22 cellular contexts compared by ENCODE assay signal in genomic region chr4:56788081-56788480, GRCh38. TPM values are rescaled to one million over a fixed set of nuclear protein-coding genes. Genes with fewer than 3 reads are reported as not detected.
"Had no signal": no experiment of that assay in that cellular context is flagged by ENCODE, and none has a peak within 500 bp of the region (broad histone marks: within the 10 kb centered on the region; RNA-seq: fewer than 3 reads in every experiment).

No MANE protein-coding gene starts in this region.

- DNase-seq: central memory CD4-positive, alpha-beta T cell; effector CD4-positive, alpha-beta T cell; glutamatergic neuron; immature natural killer cell; mammary epithelial cell; midbrain; posterior cingulate gyrus; stimulated activated CD4-positive, alpha-beta T cell treated with anti-CD3 and anti-CD28 coated beads, Interleukin-12 subunit alpha, Interleukin-12 subunit beta, amount 100 ng/mL, for 4 hours; stimulated activated naive CD4-positive, alpha-beta T cell treated with Interleukin-2 at 50 U/mL for 16 hours had no signal

- H3K9me3 ChIP-seq: gastroesophageal sphincter had no signal

- H3K4me1 Mint-ChIP-seq: immature natural killer cell, neural crest cell had no signal

- H3K36me3 ChIP-seq: gastroesophageal sphincter had no signal

- H3K36me3 Mint-ChIP-seq: immature natural killer cell, type B pancreatic cell had no signal

- H3K4me3 ChIP-seq: coronary artery, gastroesophageal sphincter, skin epidermis had no signal

- H3K9me3 Mint-ChIP-seq: endodermal cell, immature natural killer cell, neural crest cell, type B pancreatic cell had no signal

- H3K4me3 Mint-ChIP-seq: endodermal cell, immature natural killer cell, neural crest cell, type B pancreatic cell had no signal

- H3K27ac Mint-ChIP-seq: endodermal cell, immature natural killer cell, type B pancreatic cell had no signal

- H3K27ac ChIP-seq: coronary artery, skin epidermis had no signal

- ATAC-seq: gastroesophageal sphincter, sciatic nerve had no signal

RNA-seq across cellular contexts. Expression of gene SPINK2, which starts 33.4 kb away (rescaled TPM):
- total RNA-seq: bronchial epithelial cell, chondrocyte, dermis microvascular lymphatic vessel endothelial cell, fibroblast of villous mesenchyme, gastroesophageal sphincter, mammary epithelial cell, neural crest cell, osteocyte, pulmonary artery endothelial cell, sciatic nerve had no signal
- polyA plus RNA-seq: mammary epithelial cell had no signal
